ENCODE assay signal across 21 cellular contexts in genomic region chr21:38196033-38196432, GRCh38.
DNase-seq lines count a peak whose midpoint lies in the region; ATAC-seq and TF ChIP-seq lines count a peak whose summit lies in the region.
"Had no signal": no experiment of that assay in that cellular context is flagged by ENCODE, and none has a peak within 500 bp of the region (broad histone marks: within the 10 kb centered on the region; RNA-seq: fewer than 3 reads in every experiment).

No MANE protein-coding gene starts in this region.

- no peak overlapping the region for H3K4me3 Mint-ChIP-seq in activated naive CD4-positive, alpha-beta T cell treated with anti-CD3 and anti-CD28 coated beads, Interleukin-2, amount 10 ng/mL, durations not matched to agents 7 days and 5 days
- H3K4me3 Mint-ChIP-seq: CD4-positive, alpha-beta T cell had no signal

- DNase-seq in heart left ventricle (peak in 2 of 5 donors; percentile 36 to 43), cardiac septum (ENCODE audit: low spot score) (no peak), MV-4-11 (lab: John Stamatoyannopoulos, UW) (peak; percentile 64), UCSD-AML1 (lab: John Stamatoyannopoulos, UW; ENCODE audit: unreplicated experiment) (peak; percentile 66), lower lobe of right lung (no peak), hippocampal formation (lab: John Stamatoyannopoulos, UW) (no peak), sigmoid colon (no peak)
- no peak for DNase-seq in activated naive CD4-positive, alpha-beta T cell treated with anti-CD3 and anti-CD28 coated beads, Interleukin-2, amount 10 ng/mL, durations not matched to agents 7 days and 5 days
- DNase-seq: BE2C; CD4-positive, alpha-beta T cell; DMS153; GDM1; Karpas-422; MG63; NCI-H1417; NCI-H1930; NCI-H345; NCI-H526; PC-9 had no signal

- TF ChIP-seq POLR2A in heart left ventricle (IDR thresholded peaks at IDR 0.05) (no peak), sigmoid colon (IDR thresholded peaks at IDR 0.05) (no peak)

- H3K4me1 Mint-ChIP-seq in activated naive CD4-positive, alpha-beta T cell treated with anti-CD3 and anti-CD28 coated beads, Interleukin-2, amount 10 ng/mL, durations not matched to agents 7 days and 5 days = no peaks in the 10 kb centered on the region

- ATAC-seq in heart left ventricle (peak in 3 of 4 donors; percentile 59 to 70 (median 65)), lower lobe of right lung (peak; percentile 41 to 45)

- H3K9me3 ChIP-seq in heart left ventricle (peaks cover 0 to 25% (median 2%) of the 10 kb centered on the region in 12 donors), lower lobe of right lung (peaks cover 9% of the 10 kb centered on the region), sigmoid colon (peaks cover 0 to 4% (median 2%) of the 10 kb centered on the region in 4 donors)
- H3K9me3 ChIP-seq: BE2C, HAP-1, MG63 had no signal

- CTCF ChIA-PET in activated naive CD4-positive, alpha-beta T cell treated with anti-CD3 and anti-CD28 coated beads, Interleukin-2, amount 10 ng/mL, durations not matched to agents 7 days and 5 days (lab: Charles Lee) = no interaction called here

- no peaks in the 10 kb centered on the region for H3K27me3 ChIP-seq in heart left ventricle
- H3K27me3 ChIP-seq in lower lobe of right lung (ENCODE audit: low read depth) = no peaks in the 10 kb centered on the region
- no peaks in the 10 kb centered on the region for H3K27me3 ChIP-seq in sigmoid colon
- H3K27me3 ChIP-seq: BE2C had no signal

- TF ChIP-seq CTCF in heart left ventricle (IDR thresholded peaks at IDR 0.05) = no peak
- no peak for TF ChIP-seq CTCF in lower lobe of right lung (IDR thresholded peaks at IDR 0.05)
- no peak for TF ChIP-seq CTCF in sigmoid colon (IDR thresholded peaks at IDR 0.05)

- peaks cover 13% of the 10 kb centered on the region for H3K27me3 Mint-ChIP-seq in activated naive CD4-positive, alpha-beta T cell treated with anti-CD3 and anti-CD28 coated beads, Interleukin-2, amount 10 ng/mL, durations not matched to agents 7 days and 5 days
- H3K27me3 Mint-ChIP-seq: CD4-positive, alpha-beta T cell had no signal

- H3K27ac Mint-ChIP-seq in activated naive CD4-positive, alpha-beta T cell treated with anti-CD3 and anti-CD28 coated beads, Interleukin-2, amount 10 ng/mL, durations not matched to agents 7 days and 5 days = no peak overlapping the region
- H3K27ac Mint-ChIP-seq: CD4-positive, alpha-beta T cell had no signal

- WGBS in heart left ventricle, 4 donors = 40 to 62% (median 52%) methylated on average over 2 of the region's 2 CpGs
- 76 to 82% methylated on average over 2 of the region's 2 CpGs for WGBS in sigmoid colon, 2 donors

- TF ChIP-seq EP300 in sigmoid colon (IDR thresholded peaks at IDR 0.05) = no peak

- H3K36me3 Mint-ChIP-seq in activated naive CD4-positive, alpha-beta T cell treated with anti-CD3 and anti-CD28 coated beads, Interleukin-2, amount 10 ng/mL, durations not matched to agents 7 days and 5 days = no peaks in the 10 kb centered on the region

- no peaks in the 10 kb centered on the region for H3K4me1 ChIP-seq in heart left ventricle
- H3K4me1 ChIP-seq in lower lobe of right lung = no peaks in the 10 kb centered on the region
- no peaks in the 10 kb centered on the region for H3K4me1 ChIP-seq in sigmoid colon
- H3K4me1 ChIP-seq: BE2C, HAP-1 had no signal

- intact Hi-C loops in heart left ventricle (cut with DNase I) (no loop called here), cardiac septum (cut with DNase I) (no loop called here), lower lobe of right lung (cut with DNase I) (no loop called here), sigmoid colon (cut with DNase I) (no loop called here)

- H3K4me3 ChIP-seq in heart left ventricle = no peak overlapping the region
- H3K4me3 ChIP-seq in lower lobe of right lung = no peak overlapping the region
- H3K4me3 ChIP-seq in sigmoid colon = no peak overlapping the region
- H3K4me3 ChIP-seq: HAP-1, MG63, PC-9 had no signal

- H3K27ac ChIP-seq in heart left ventricle = peak overlapping the region in 1 of 12 donors; percentile 32
- H3K27ac ChIP-seq in lower lobe of right lung = no peak overlapping the region
- no peak overlapping the region for H3K27ac ChIP-seq in sigmoid colon
- H3K27ac ChIP-seq: HL-60, PC-9 had no signal

- H3K9me3 Mint-ChIP-seq in activated naive CD4-positive, alpha-beta T cell treated with anti-CD3 and anti-CD28 coated beads, Interleukin-2, amount 10 ng/mL, durations not matched to agents 7 days and 5 days = no peaks in the 10 kb centered on the region
- H3K9me3 Mint-ChIP-seq: CD4-positive, alpha-beta T cell had no signal

- no peaks in the 10 kb centered on the region for H3K36me3 ChIP-seq in heart left ventricle
- H3K36me3 ChIP-seq in lower lobe of right lung = no peaks in the 10 kb centered on the region
- H3K36me3 ChIP-seq in sigmoid colon = no peaks in the 10 kb centered on the region
- H3K36me3 ChIP-seq: BE2C, HAP-1, MG63 had no signal

Comparison
In these comparisons a context has a peak if more than half of its experiments do, and no peak if none do; other contexts are left out.
1. DNase-seq: peak in MV-4-11 (single experiment) and UCSD-AML1 (single experiment); none in cardiac septum (single experiment), lower lobe of right lung (single experiment), activated naive CD4-positive, alpha-beta T cell treated with anti-CD3 and anti-CD28 coated beads, Interleukin-2, amount 10 ng/mL, durations not matched to agents 7 days and 5 days (single experiment), hippocampal formation (0 of 2) and sigmoid colon (single experiment).